1 cellular context compared by ENCODE assay signal in genomic region chr4:145047151-145047550, GRCh38.
TF ChIP-seq lines count a peak whose summit lies in the region.

No MANE protein-coding gene starts in this region.

TF ChIP-seq in GM23338, 12 proteins besides CTCF, POLR2A, EP300 and RAD21 (continued from another document):
- TF ChIP-seq REST (IDR thresholded peaks at IDR 0.05; ENCODE audit: unreplicated experiment) (no peak), ETS1 (IDR thresholded peaks at IDR 0.05) (no peak), POLR2AphosphoS5 (IDR thresholded peaks at IDR 0.05; ENCODE audit: low read depth) (no peak), ZNF114 (CRISPR knock-in tag; IDR thresholded peaks at IDR 0.05) (no peak), JUNB (IDR thresholded peaks at IDR 0.05; ENCODE audit: unreplicated experiment) (no peak), NANOG (IDR thresholded peaks at IDR 0.05; ENCODE audit: borderline replicate concordance) (no peak), EZH2 (IDR thresholded peaks at IDR 0.05; ENCODE audit: low read depth, unreplicated experiment) (no peak)
